In genomic region chr19:29076161-29076560, GRCh38 we compare ENCODE assay signal across 6 cellular contexts.
"Had no signal": no experiment of that assay in that cellular context is flagged by ENCODE, and none has a peak within 500 bp of the region (broad histone marks: within the 10 kb centered on the region; RNA-seq: fewer than 3 reads in every experiment).

No MANE protein-coding gene starts in this region.

- H3K36me3 Mint-ChIP-seq: IgD-negative memory B cell had no signal

- H3K27ac Mint-ChIP-seq: GM23338, H9, HFFc6, IgD-negative memory B cell had no signal

- H3K4me1 Mint-ChIP-seq: IgD-negative memory B cell had no signal

- H3K4me3 Mint-ChIP-seq: GM23338, H9, HFFc6, IgD-negative memory B cell had no signal

- H3K27ac ChIP-seq: HL-60 had no signal

- H3K4me2 ChIP-seq: GM23338 had no signal

- H3K9me3 Mint-ChIP-seq: HFFc6 had no signal

- H3K27me3 Mint-ChIP-seq: IgD-negative memory B cell had no signal

- H3K4me3 ChIP-seq: GM23338 had no signal

- DNase-seq: H9, HCEC 1CT, HFFc6 had no signal
